In the genomic region with DNA sequence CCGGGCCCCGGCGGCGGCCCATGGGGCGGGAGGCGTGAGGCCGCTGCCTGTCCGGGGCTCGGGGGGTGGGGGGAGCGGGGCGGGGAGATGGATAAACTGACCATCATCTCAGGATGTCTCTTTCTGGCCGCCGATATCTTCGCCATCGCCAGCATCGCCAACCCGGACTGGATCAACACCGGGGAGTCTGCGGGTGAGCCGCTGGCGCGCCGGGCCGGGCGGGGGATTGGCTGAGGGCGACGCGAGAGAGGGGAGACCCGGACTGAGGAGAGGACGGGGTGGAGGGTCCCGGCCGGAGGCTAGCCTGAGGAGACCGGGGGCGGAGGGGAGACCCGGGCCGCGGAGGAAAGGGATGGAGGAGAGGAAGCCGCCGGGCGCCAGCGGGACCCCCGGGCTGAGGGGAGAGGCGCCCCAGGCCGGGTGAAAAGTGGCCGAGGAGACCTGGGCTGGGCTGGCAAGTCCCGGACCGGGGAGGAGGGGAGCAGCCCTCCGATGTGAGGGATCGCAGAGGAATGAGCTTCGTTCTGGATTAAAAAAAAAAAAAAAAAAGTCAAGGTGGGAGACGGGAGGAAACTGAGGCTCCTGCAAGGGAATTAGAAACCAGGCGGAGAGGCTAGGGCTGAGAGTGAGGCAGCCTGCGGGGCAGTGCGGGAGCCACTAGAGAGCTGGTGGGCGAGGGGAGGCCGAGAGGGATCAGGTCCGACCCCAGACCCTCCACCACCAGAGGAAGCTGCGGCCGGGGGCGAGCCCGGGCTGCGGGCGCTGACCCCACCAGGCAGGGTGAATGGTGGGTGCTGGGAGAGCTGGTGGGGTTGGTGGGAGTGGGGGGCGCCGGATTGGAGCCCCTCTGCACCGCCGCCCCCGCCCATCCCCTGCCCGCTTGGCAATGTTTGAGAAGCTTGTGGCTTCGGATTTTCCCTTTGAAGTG, we compare ENCODE assay signal across 1 cellular context.
TF ChIP-seq lines count a peak whose summit lies in the region.

No MANE protein-coding gene starts in this region.

TF ChIP-seq in HepG2, 621 proteins besides CTCF, POLR2A, EP300 and RAD21 (continued from another document and continues in another):
- TF ChIP-seq, protein P1, sequence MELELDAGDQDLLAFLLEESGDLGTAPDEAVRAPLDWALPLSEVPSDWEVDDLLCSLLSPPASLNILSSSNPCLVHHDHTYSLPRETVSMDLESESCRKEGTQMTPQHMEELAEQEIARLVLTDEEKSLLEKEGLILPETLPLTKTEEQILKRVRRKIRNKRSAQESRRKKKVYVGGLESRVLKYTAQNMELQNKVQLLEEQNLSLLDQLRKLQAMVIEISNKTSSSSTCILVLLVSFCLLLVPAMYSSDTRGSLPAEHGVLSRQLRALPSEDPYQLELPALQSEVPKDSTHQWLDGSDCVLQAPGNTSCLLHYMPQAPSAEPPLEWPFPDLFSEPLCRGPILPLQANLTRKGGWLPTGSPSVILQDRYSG (CRISPR knock-in tag; IDR thresholded peaks at IDR 0.05) = no peak
- no peak for TF ChIP-seq ZNF432 (CRISPR knock-in tag; IDR thresholded peaks at IDR 0.05; ENCODE audit: borderline replicate concordance)
- TF ChIP-seq ZNF670 (CRISPR knock-in tag; IDR thresholded peaks at IDR 0.05; ENCODE audit: borderline replicate concordance) = no peak
- no peak for TF ChIP-seq ESRRA (CRISPR knock-in tag; IDR thresholded peaks at IDR 0.05; ENCODE audit: low read depth)
- no peak for TF ChIP-seq NR1H2 (CRISPR knock-in tag; IDR thresholded peaks at IDR 0.05; ENCODE audit: borderline replicate concordance, low read depth)
- no peak for TF ChIP-seq MZF1 (CRISPR knock-in tag; IDR thresholded peaks at IDR 0.05; ENCODE audit: borderline replicate concordance)
- TF ChIP-seq ZNF232 (CRISPR knock-in tag; IDR thresholded peaks at IDR 0.05; ENCODE audit: borderline replicate concordance) = peak; percentile 65; the same call in 1 of the 2 replicates
- no peak for TF ChIP-seq ZSCAN9 (CRISPR knock-in tag; IDR thresholded peaks at IDR 0.05; ENCODE audit: borderline replicate concordance)
- no peak for TF ChIP-seq ZNF567 (CRISPR knock-in tag; IDR thresholded peaks at IDR 0.05; ENCODE audit: borderline replicate concordance)
- no peak for TF ChIP-seq PBX2 (CRISPR knock-in tag; IDR thresholded peaks at IDR 0.05)
- no peak for TF ChIP-seq ZNF343 (CRISPR knock-in tag; IDR thresholded peaks at IDR 0.05)
- TF ChIP-seq HNF4A (CRISPR knock-in tag; IDR thresholded peaks at IDR 0.05) = no peak
- TF ChIP-seq, protein P2, sequence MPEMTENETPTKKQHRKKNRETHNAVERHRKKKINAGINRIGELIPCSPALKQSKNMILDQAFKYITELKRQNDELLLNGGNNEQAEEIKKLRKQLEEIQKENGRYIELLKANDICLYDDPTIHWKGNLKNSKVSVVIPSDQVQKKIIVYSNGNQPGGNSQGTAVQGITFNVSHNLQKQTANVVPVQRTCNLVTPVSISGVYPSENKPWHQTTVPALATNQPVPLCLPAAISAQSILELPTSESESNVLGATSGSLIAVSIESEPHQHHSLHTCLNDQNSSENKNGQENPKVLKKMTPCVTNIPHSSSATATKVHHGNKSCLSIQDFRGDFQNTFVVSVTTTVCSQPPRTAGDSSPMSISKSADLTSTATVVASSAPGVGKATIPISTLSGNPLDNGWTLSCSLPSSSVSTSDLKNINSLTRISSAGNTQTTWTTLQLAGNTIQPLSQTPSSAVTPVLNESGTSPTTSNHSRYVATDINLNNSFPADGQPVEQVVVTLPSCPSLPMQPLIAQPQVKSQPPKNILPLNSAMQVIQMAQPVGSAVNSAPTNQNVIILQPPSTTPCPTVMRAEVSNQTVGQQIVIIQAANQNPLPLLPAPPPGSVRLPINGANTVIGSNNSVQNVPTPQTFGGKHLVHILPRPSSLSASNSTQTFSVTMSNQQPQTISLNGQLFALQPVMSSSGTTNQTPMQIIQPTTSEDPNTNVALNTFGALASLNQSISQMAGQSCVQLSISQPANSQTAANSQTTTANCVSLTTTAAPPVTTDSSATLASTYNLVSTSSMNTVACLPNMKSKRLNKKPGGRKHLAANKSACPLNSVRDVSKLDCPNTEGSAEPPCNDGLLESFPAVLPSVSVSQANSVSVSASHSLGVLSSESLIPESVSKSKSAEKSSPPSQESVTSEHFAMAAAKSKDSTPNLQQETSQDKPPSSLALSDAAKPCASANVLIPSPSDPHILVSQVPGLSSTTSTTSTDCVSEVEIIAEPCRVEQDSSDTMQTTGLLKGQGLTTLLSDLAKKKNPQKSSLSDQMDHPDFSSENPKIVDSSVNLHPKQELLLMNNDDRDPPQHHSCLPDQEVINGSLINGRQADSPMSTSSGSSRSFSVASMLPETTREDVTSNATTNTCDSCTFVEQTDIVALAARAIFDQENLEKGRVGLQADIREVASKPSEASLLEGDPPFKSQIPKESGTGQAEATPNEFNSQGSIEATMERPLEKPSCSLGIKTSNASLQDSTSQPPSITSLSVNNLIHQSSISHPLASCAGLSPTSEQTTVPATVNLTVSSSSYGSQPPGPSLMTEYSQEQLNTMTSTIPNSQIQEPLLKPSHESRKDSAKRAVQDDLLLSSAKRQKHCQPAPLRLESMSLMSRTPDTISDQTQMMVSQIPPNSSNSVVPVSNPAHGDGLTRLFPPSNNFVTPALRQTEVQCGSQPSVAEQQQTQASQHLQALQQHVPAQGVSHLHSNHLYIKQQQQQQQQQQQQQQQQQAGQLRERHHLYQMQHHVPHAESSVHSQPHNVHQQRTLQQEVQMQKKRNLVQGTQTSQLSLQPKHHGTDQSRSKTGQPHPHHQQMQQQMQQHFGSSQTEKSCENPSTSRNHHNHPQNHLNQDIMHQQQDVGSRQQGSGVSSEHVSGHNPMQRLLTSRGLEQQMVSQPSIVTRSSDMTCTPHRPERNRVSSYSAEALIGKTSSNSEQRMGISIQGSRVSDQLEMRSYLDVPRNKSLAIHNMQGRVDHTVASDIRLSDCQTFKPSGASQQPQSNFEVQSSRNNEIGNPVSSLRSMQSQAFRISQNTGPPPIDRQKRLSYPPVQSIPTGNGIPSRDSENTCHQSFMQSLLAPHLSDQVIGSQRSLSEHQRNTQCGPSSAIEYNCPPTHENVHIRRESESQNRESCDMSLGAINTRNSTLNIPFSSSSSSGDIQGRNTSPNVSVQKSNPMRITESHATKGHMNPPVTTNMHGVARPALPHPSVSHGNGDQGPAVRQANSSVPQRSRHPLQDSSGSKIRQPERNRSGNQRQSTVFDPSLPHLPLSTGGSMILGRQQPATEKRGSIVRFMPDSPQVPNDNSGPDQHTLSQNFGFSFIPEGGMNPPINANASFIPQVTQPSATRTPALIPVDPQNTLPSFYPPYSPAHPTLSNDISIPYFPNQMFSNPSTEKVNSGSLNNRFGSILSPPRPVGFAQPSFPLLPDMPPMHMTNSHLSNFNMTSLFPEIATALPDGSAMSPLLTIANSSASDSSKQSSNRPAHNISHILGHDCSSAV (CRISPR knock-in tag; IDR thresholded peaks at IDR 0.05; ENCODE audit: borderline replicate concordance) = no peak
- TF ChIP-seq, protein P3, sequence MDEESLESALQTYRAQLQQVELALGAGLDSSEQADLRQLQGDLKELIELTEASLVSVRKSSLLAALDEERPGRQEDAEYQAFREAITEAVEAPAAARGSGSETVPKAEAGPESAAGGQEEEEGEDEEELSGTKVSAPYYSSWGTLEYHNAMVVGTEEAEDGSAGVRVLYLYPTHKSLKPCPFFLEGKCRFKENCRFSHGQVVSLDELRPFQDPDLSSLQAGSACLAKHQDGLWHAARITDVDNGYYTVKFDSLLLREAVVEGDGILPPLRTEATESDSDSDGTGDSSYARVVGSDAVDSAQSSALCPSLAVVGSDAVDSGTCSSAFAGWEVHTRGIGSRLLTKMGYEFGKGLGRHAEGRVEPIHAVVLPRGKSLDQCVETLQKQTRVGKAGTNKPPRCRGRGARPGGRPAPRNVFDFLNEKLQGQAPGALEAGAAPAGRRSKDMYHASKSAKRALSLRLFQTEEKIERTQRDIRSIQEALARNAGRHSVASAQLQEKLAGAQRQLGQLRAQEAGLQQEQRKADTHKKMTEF (CRISPR knock-in tag; IDR thresholded peaks at IDR 0.05) = no peak
- no peak for TF ChIP-seq JARID2 (CRISPR knock-in tag; IDR thresholded peaks at IDR 0.05; ENCODE audit: insufficient replicate concordance)
- TF ChIP-seq ZNF720 (CRISPR knock-in tag; IDR thresholded peaks at IDR 0.05) = no peak
- no peak for TF ChIP-seq PAF1 (CRISPR knock-in tag; IDR thresholded peaks at IDR 0.05)
- no peak for TF ChIP-seq MED13 (CRISPR knock-in tag; IDR thresholded peaks at IDR 0.05)
- TF ChIP-seq SMAD1 (CRISPR knock-in tag; IDR thresholded peaks at IDR 0.05; ENCODE audit: borderline replicate concordance, low read depth) = 0 out of 2 replicates have a peak, but pooled peaks have one; percentile 1
- TF ChIP-seq CEBPB (IDR thresholded peaks at IDR 0.05; ENCODE audit: borderline replicate concordance, low read depth, low read length) = no peak
- no peak for TF ChIP-seq HIC2 (CRISPR knock-in tag; IDR thresholded peaks at IDR 0.05; ENCODE audit: low read depth)
- TF ChIP-seq ZNF263 (CRISPR knock-in tag; IDR thresholded peaks at IDR 0.05) = peak; percentile 58
- TF ChIP-seq ZNF543 (CRISPR knock-in tag; IDR thresholded peaks at IDR 0.05) = no peak
- TF ChIP-seq PRDM4 (CRISPR knock-in tag; IDR thresholded peaks at IDR 0.05; ENCODE audit: borderline replicate concordance) = no peak
- no peak for TF ChIP-seq RARG (CRISPR knock-in tag; IDR thresholded peaks at IDR 0.05; ENCODE audit: low read depth)
- TF ChIP-seq ZNF776 (CRISPR knock-in tag; IDR thresholded peaks at IDR 0.05) = no peak; the same call in 1 of the 2 replicates
- TF ChIP-seq NPAS2 (CRISPR knock-in tag; IDR thresholded peaks at IDR 0.05; ENCODE audit: borderline replicate concordance) = no peak
- peak; percentile 29; the same call in 1 of the 2 replicates for TF ChIP-seq PATZ1 (CRISPR knock-in tag; IDR thresholded peaks at IDR 0.05)
- TF ChIP-seq, protein P4, sequence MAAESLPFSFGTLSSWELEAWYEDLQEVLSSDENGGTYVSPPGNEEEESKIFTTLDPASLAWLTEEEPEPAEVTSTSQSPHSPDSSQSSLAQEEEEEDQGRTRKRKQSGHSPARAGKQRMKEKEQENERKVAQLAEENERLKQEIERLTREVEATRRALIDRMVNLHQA (CRISPR knock-in tag; IDR thresholded peaks at IDR 0.05) = no peak
- TF ChIP-seq SALL1 (CRISPR knock-in tag; IDR thresholded peaks at IDR 0.05) = 0 out of 2 replicates have a peak, but pooled peaks have one; percentile 24
- no peak; the same call in 1 of the 2 replicates for TF ChIP-seq ZNF350 (CRISPR knock-in tag; IDR thresholded peaks at IDR 0.05; ENCODE audit: borderline replicate concordance, low read depth)
- no peak for TF ChIP-seq REL (CRISPR knock-in tag; conservative IDR thresholded peaks at IDR 0.05)
- TF ChIP-seq KLF15 (CRISPR knock-in tag; IDR thresholded peaks at IDR 0.05; ENCODE audit: borderline replicate concordance) = 0 out of 2 replicates have a peak, but pooled peaks have one; percentile 68
- no peak for TF ChIP-seq ZMAT5 (CRISPR knock-in tag; IDR thresholded peaks at IDR 0.05; ENCODE audit: borderline replicate concordance, low read depth)
- TF ChIP-seq ZNF816 (CRISPR knock-in tag; IDR thresholded peaks at IDR 0.05; ENCODE audit: borderline replicate concordance) = peak; percentile 84; the same call in 1 of the 2 replicates
- TF ChIP-seq MLLT10 (CRISPR knock-in tag; IDR thresholded peaks at IDR 0.05) = no peak
